In the genomic region with DNA sequence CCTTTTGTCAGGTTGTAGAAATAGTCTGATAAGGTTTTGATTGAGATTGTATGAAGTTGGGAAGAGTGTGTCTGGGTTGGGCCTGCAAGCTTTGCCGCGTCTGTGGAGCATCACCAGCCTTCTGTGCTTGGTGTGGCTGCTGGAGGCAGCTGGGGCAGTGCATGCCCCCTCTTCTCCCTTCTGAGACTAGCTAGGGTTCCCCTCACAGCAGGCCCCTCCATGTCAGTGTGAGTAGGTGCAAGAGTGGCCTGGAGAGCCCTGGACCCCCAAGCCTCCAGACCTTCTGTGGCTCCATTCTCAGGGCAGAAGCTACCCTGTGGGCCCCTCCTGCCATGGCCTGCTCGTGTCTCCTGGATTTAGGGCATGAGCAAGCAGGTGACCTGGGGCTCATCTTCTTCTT, we compare ENCODE assay signal across 20 cellular contexts.
DNase-seq lines count a peak whose midpoint lies in the region; TF ChIP-seq lines count a peak whose summit lies in the region.
"Had no signal": no experiment of that assay in that cellular context is flagged by ENCODE, and none has a peak within 500 bp of the region (broad histone marks: within the 10 kb centered on the region; RNA-seq: fewer than 3 reads in every experiment).

No MANE protein-coding gene starts in this region.

- no peak overlapping the region for H2BK12ac ChIP-seq in neuronal stem cell (ENCODE audit: low read length)

- H3K27me3 Mint-ChIP-seq in CD4-positive, alpha-beta memory T cell, result peaks cover 0 to 7% of the 10 kb centered on the region in 2 donors
- H3K27me3 Mint-ChIP-seq: CD4-positive, CD25-positive, alpha-beta regulatory T cell had no signal

- no peak overlapping the region for H3K18ac ChIP-seq in neuronal stem cell (ENCODE audit: low read length)

- H4K91ac ChIP-seq in neuronal stem cell (ENCODE audit: low read depth, low read length, poor library complexity), result no peak overlapping the region

- no peak overlapping the region for H2BK5ac ChIP-seq in neuronal stem cell (ENCODE audit: low read length)

- no peaks in the 10 kb centered on the region for H3K36me3 Mint-ChIP-seq in CD4-positive, alpha-beta memory T cell
- H3K36me3 Mint-ChIP-seq: CD4-positive, CD25-positive, alpha-beta regulatory T cell; CD8-positive, alpha-beta memory T cell had no signal

- H4K8ac ChIP-seq in neuronal stem cell (ENCODE audit: low read depth, low read length), result no peak overlapping the region

- H3K27ac ChIP-seq in right atrium auricular region (no peak overlapping the region), iPS-18a (ENCODE audit: low read length) (no peak overlapping the region), neuronal stem cell (replicated peaks; ENCODE audit: low read length) (no peak overlapping the region), brain microvascular endothelial cell (no peak overlapping the region), MM.1S (ENCODE audit: low read length) (no peak overlapping the region)
- H3K27ac ChIP-seq in CD4-positive, alpha-beta memory T cell (ENCODE audit: low read depth, low read length), result no peak overlapping the region
- H3K27ac ChIP-seq: 22Rv1, BLaER1, C4-2B, GM23248 had no signal

- H3F3A ChIP-seq in MM.1S (ENCODE audit: insufficient read depth, low read length), result no peaks in the 10 kb centered on the region

- WGBS in neuronal stem cell (ENCODE audit: extremely low coverage in 2 of 2, insufficient read length in 2 of 2, insufficient replicate concordance in 1 of 2), 2 donors, result no CpG with 5 or more reads among the region's 3 CpGs

- intact Hi-C loops in cardiac septum (cut with DNase I), result no loop called here
- intact Hi-C loops in CD4-positive, alpha-beta memory T cell (cut with micrococcal nuclease), result no loop called here

- peak overlapping the region; percentile 44 for H2BK120ac ChIP-seq in neuronal stem cell (ENCODE audit: low read depth, low read length)

- TF ChIP-seq CTCF in right atrium auricular region (IDR thresholded peaks at IDR 0.05) (no peak), brain microvascular endothelial cell (IDR thresholded peaks at IDR 0.05; ENCODE audit: low read depth, low read length, missing control alignments) (no peak), MM.1S (IDR thresholded peaks at IDR 0.05; ENCODE audit: low read length) (no peak)

- H3K9me3 ChIP-seq in right atrium auricular region (no peaks in the 10 kb centered on the region), iPS-18a (ENCODE audit: control insufficient read depth, low read depth, low read length) (no peaks in the 10 kb centered on the region), neuronal stem cell (replicated peaks in 1 of 2; ENCODE audit: control insufficient read depth in 2 of 2, insufficient read depth in 1 of 2, low read depth in 1 of 2, low read length in 2 of 2) (no peaks in the 10 kb centered on the region), MM.1S (replicated peaks; ENCODE audit: insufficient read depth, low read length) (no peaks in the 10 kb centered on the region)
- H3K9me3 ChIP-seq in CD4-positive, alpha-beta memory T cell (ENCODE audit: control insufficient read depth in 1 of 2, low read length in 2 of 2), result no peaks in the 10 kb centered on the region
- H3K9me3 ChIP-seq: BLaER1 had no signal

- H3K27ac Mint-ChIP-seq in CD4-positive, alpha-beta memory T cell, result no peak overlapping the region
- H3K27ac Mint-ChIP-seq: B cell; CD4-positive, CD25-positive, alpha-beta regulatory T cell; CD8-positive, alpha-beta memory T cell had no signal

- H3K79me1 ChIP-seq in neuronal stem cell (ENCODE audit: low read depth, low read length), result no peaks in the 10 kb centered on the region

- no peaks in the 10 kb centered on the region for H3K9me2 ChIP-seq in MM.1S (replicated peaks; ENCODE audit: insufficient read depth, low read length)

- in situ Hi-C loops in brain microvascular endothelial cell (cut with HindIII; ENCODE audit: low pct_ligation_motif_present, low sequenced_read_pairs), result no loop called here

- H3K4me1 Mint-ChIP-seq in CD4-positive, alpha-beta memory T cell, result peaks cover 0 to 2% (median 0%) of the 10 kb centered on the region in 4 donors
- H3K4me1 Mint-ChIP-seq: B cell; CD4-positive, CD25-positive, alpha-beta regulatory T cell; CD8-positive, alpha-beta memory T cell had no signal

- H3K14ac ChIP-seq in neuronal stem cell (ENCODE audit: low read length), result no peak overlapping the region

- no peak overlapping the region for H3K23ac ChIP-seq in neuronal stem cell (ENCODE audit: low read depth, low read length, poor library complexity)

- no peaks in the 10 kb centered on the region for H3K4me1 ChIP-seq in right atrium auricular region
- H3K4me1 ChIP-seq in iPS-18a (ENCODE audit: control insufficient read depth, low read depth, low read length), result peaks cover 38% of the 10 kb centered on the region
- peaks cover 0 to 3% of the 10 kb centered on the region in 2 donors for H3K4me1 ChIP-seq in neuronal stem cell (ENCODE audit: control insufficient read depth in 2 of 2, insufficient read depth in 1 of 2, low read depth in 1 of 2, low read length in 2 of 2)
- H3K4me1 ChIP-seq in MM.1S (ENCODE audit: low read length), result no peaks in the 10 kb centered on the region
- no peaks in the 10 kb centered on the region for H3K4me1 ChIP-seq in CD4-positive, alpha-beta memory T cell (ENCODE audit: insufficient read depth, low read length)
- H3K4me1 ChIP-seq: BLaER1 had no signal

- POLR2A ChIA-PET in CD4-positive, alpha-beta memory T cell (lab: Charles Lee; ENCODE audit: partially characterized antibody), result no interaction called here

- H2BK15ac ChIP-seq in neuronal stem cell (ENCODE audit: low read length), result no peak overlapping the region

- H3K4ac ChIP-seq in neuronal stem cell (ENCODE audit: low read length), result no peak overlapping the region

- CTCF ChIA-PET in CD4-positive, alpha-beta memory T cell (lab: Charles Lee; ENCODE audit: partially characterized antibody), result no interaction called here

- H3K9ac ChIP-seq in iPS-18a (ENCODE audit: low read length), result no peak overlapping the region
- H3K9ac ChIP-seq in neuronal stem cell (ENCODE audit: low read depth, low read length, poor library complexity), result no peak overlapping the region
- no peak overlapping the region for H3K9ac ChIP-seq in MM.1S (ENCODE audit: low read length)
- H3K9ac ChIP-seq: BLaER1, GM23248 had no signal

- no peaks in the 10 kb centered on the region for H3K36me3 ChIP-seq in right atrium auricular region
- no peaks in the 10 kb centered on the region for H3K36me3 ChIP-seq in iPS-18a (ENCODE audit: control insufficient read depth, low read depth, low read length)
- no peaks in the 10 kb centered on the region for H3K36me3 ChIP-seq in neuronal stem cell (replicated peaks in 1 of 2; ENCODE audit: control insufficient read depth in 2 of 2, insufficient read depth in 2 of 2, low read length in 2 of 2)
- no peaks in the 10 kb centered on the region for H3K36me3 ChIP-seq in brain microvascular endothelial cell (replicated peaks)
- no peaks in the 10 kb centered on the region for H3K36me3 ChIP-seq in MM.1S (replicated peaks; ENCODE audit: insufficient read depth, low read length)
- H3K36me3 ChIP-seq in CD4-positive, alpha-beta memory T cell (ENCODE audit: insufficient read depth, low read length), result no peaks in the 10 kb centered on the region
- H3K36me3 ChIP-seq: BLaER1 had no signal

- no peaks in the 10 kb centered on the region for H4K20me1 ChIP-seq in MM.1S (ENCODE audit: insufficient read depth, low read length)
- H4K20me1 ChIP-seq: BLaER1 had no signal

- H3K4me3 ChIP-seq in right atrium auricular region (no peak overlapping the region), iPS-18a (ENCODE audit: low read length) (peak overlapping the region; percentile 5), neuronal stem cell (ENCODE audit: low read length in 2 of 2) (no peak overlapping the region), brain microvascular endothelial cell (ENCODE audit: low read depth, low read length) (no peak overlapping the region), MM.1S (ENCODE audit: low read length) (no peak overlapping the region)
- H3K4me3 ChIP-seq in CD4-positive, alpha-beta memory T cell (ENCODE audit: low read length in 2 of 2), result no peak overlapping the region
- H3K4me3 ChIP-seq: BLaER1, GM12878, GM23248 had no signal

- H2AFZ ChIP-seq in neuronal stem cell (ENCODE audit: low read length) (no peak overlapping the region), MM.1S (ENCODE audit: low read length) (no peak overlapping the region)
- H2AFZ ChIP-seq: GM23248 had no signal

- H2AK5ac ChIP-seq in neuronal stem cell (ENCODE audit: low read depth, low read length), result no peak overlapping the region

- H3K4me3 Mint-ChIP-seq in CD4-positive, alpha-beta memory T cell, result no peak overlapping the region
- H3K4me3 Mint-ChIP-seq: B cell; CD4-positive, CD25-positive, alpha-beta regulatory T cell; CD8-positive, alpha-beta memory T cell had no signal

- DNase-seq in right atrium auricular region (ENCODE audit: low spot score) (peak; percentile 23), cardiac septum (ENCODE audit: low spot score) (no peak), neuronal stem cell (ENCODE audit: low spot score) (no peak), brain microvascular endothelial cell (no peak), MM.1S (no peak)
- no peak for DNase-seq in CD4-positive, alpha-beta memory T cell
- DNase-seq: CD4-positive, CD25-positive, alpha-beta regulatory T cell; CD8-positive, alpha-beta memory T cell; DMS 273 treated with DMSO at 0.1 percent for 48 hours; DMS79; EL; GDM1; GM23248; HCEC 1CT had no signal

- H3K79me2 ChIP-seq in MM.1S (ENCODE audit: low read length), result no peaks in the 10 kb centered on the region

- no peak overlapping the region for H3K4me2 ChIP-seq in neuronal stem cell (ENCODE audit: insufficient read depth, low read length, poor library complexity, severe bottlenecking)
- no peak overlapping the region for H3K4me2 ChIP-seq in MM.1S (ENCODE audit: low read depth, low read length)
- H3K4me2 ChIP-seq: BLaER1 had no signal

- no peaks in the 10 kb centered on the region for H3K27me3 ChIP-seq in right atrium auricular region
- peaks cover 6% of the 10 kb centered on the region for H3K27me3 ChIP-seq in iPS-18a (ENCODE audit: control insufficient read depth, insufficient read depth, low read length)
- H3K27me3 ChIP-seq in neuronal stem cell (ENCODE audit: control insufficient read depth in 3 of 3, insufficient read depth in 3 of 3, low read depth in 1 of 3, low read length in 3 of 3), result no peaks in the 10 kb centered on the region
- no peaks in the 10 kb centered on the region for H3K27me3 ChIP-seq in brain microvascular endothelial cell (replicated peaks)
- no peaks in the 10 kb centered on the region for H3K27me3 ChIP-seq in MM.1S (replicated peaks; ENCODE audit: insufficient read depth, low read length)
- no peaks in the 10 kb centered on the region for H3K27me3 ChIP-seq in CD4-positive, alpha-beta memory T cell (ENCODE audit: insufficient read depth, low read length)
- H3K27me3 ChIP-seq: BLaER1 had no signal

- H3K9me3 Mint-ChIP-seq in CD4-positive, alpha-beta memory T cell, result peaks cover 0 to 20% (median 4%) of the 10 kb centered on the region in 8 donors
